8 cellular contexts compared by ENCODE assay signal in the genomic region with DNA sequence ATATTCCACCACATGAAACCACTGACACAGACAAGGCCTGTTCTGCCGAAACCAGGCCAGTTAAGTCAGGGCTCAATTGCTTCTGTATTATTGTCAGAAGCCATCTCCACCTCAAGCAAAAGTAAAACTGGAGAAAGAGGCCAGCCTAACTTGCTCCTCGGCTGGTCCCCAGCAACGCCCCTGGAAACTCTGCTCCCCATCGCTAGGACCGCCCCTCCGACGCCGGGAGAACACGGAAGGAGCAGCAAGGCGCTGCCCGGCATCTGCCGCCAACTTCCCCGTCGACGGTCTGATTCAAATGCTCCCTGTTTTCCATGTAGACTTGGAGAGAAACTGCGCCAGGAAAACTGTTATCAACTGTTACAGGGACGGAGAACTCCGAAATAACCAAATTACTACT. TPM values are rescaled to one million over a fixed set of nuclear protein-coding genes. Genes with fewer than 3 reads are reported as not detected.
DNase-seq lines count a peak whose midpoint lies in the region; ATAC-seq and TF ChIP-seq lines count a peak whose summit lies in the region.
"Not testable (repeated sequence)": the region's sequence is repeated elsewhere in the genome, so short reads cannot be mapped to it uniquely, and the experiment has no call there.

No MANE protein-coding gene starts in this region.

- H3K9me3 ChIP-seq in prostate gland, result not testable (repeated sequence)

- H3K9me3 Mint-ChIP-seq in dendritic cell treated with granulocyte-macrophage colony-stimulating factor and Interleukin-4, amounts not matched to agents 40 ng/mL and 50 ng/mL, for 4 days; immature natural killer cell: not testable (repeated sequence)

- not testable (repeated sequence) for H3K4me2 ChIP-seq in KMS-11

- not testable (repeated sequence) for H2AFZ ChIP-seq in KMS-11 (ENCODE audit: low read depth)

- DNase-seq in AG04449 (ENCODE audit: low read depth, low spot score); prostate gland (ENCODE audit: low spot score): not testable (repeated sequence)
- DNase-seq in immature natural killer cell, result peak; percentile 4 to 26 (median 22)

- H3K36me3 ChIP-seq in KMS-11 (ENCODE audit: insufficient read depth); prostate gland: not testable (repeated sequence)

- not testable (repeated sequence) for H4K20me1 ChIP-seq in KMS-11 (ENCODE audit: insufficient read depth)

- not testable (repeated sequence) for TF ChIP-seq CTCF in AG04449 (IDR thresholded peaks at IDR 0.05; ENCODE audit: insufficient read depth, low read length, missing control alignments); KMS-11 (conservative IDR thresholded peaks at IDR 0.05; ENCODE audit: low read depth, low read length); prostate gland (IDR thresholded peaks at IDR 0.05)

- peak overlapping the region; percentile 60 for H3K4me3 ChIP-seq in AG04449 (ENCODE audit: low read depth, low read length)
- not testable (repeated sequence) for H3K4me3 ChIP-seq in KMS-11 (IDR thresholded peaks at IDR 0.05; ENCODE audit: insufficient read depth, low read depth, low read length)
- H3K4me3 ChIP-seq in prostate gland, result peak overlapping the region; percentile 47 to 55

- not testable (repeated sequence) for H3K36me3 Mint-ChIP-seq in dendritic cell treated with granulocyte-macrophage colony-stimulating factor and Interleukin-4, amounts not matched to agents 40 ng/mL and 50 ng/mL, for 4 days (ENCODE audit: low read depth); immature natural killer cell

- H3K27ac ChIP-seq in KMS-11 (peak overlapping the region; percentile 56; the same call in 1 of the 2 replicates), prostate gland (peak overlapping the region; percentile 69 to 74)

- H3K27me3 Mint-ChIP-seq in dendritic cell treated with granulocyte-macrophage colony-stimulating factor and Interleukin-4, amounts not matched to agents 40 ng/mL and 50 ng/mL, for 4 days, result not testable (repeated sequence)
- H3K27me3 Mint-ChIP-seq in immature natural killer cell (ENCODE audit: low read depth in 3 of 3), result peaks cover 4 to 12% (median 5%) of the 10 kb centered on the region in 3 donors

- CTCF ChIA-PET in AG04449 (lab: Yijun Ruan, JAX), result not testable (repeated sequence)

- not testable (repeated sequence) for H3K27me3 ChIP-seq in KMS-11 (ENCODE audit: insufficient read depth, low read depth); prostate gland (replicated peaks; ENCODE audit: insufficient read depth)

- TF ChIP-seq POLR2A in prostate gland (IDR thresholded peaks at IDR 0.05), result peak; percentile 20

- POLR2A ChIA-PET in AG04449 (lab: Yijun Ruan, JAX), result not testable (repeated sequence)

- peak; percentile 67 for ATAC-seq in GM18909 (IDR thresholded peaks at IDR 0.05; ENCODE audit: poor library complexity, unreplicated experiment)
- ATAC-seq in HG02759 (IDR thresholded peaks at IDR 0.05; ENCODE audit: unreplicated experiment), result peak; percentile 67
- peak; percentile 55 to 59 for ATAC-seq in activated CD4-positive, CD25-positive, alpha-beta regulatory T cell treated with anti-CD3 and anti-CD28 coated beads, Interleukin-2, amount 50 U/mL, for 24 hours

- 0% methylated on average over 15 of the region's 18 CpGs for WGBS in prostate gland

- intact Hi-C loops in dendritic cell treated with granulocyte-macrophage colony-stimulating factor and Interleukin-4, amounts not matched to agents 40 ng/mL and 50 ng/mL, for 4 days (cut with micrococcal nuclease); prostate gland (cut with DNase I): not testable (repeated sequence)

- H3K4me3 Mint-ChIP-seq in dendritic cell treated with granulocyte-macrophage colony-stimulating factor and Interleukin-4, amounts not matched to agents 40 ng/mL and 50 ng/mL, for 4 days, result peak overlapping the region; percentile 75
- H3K4me3 Mint-ChIP-seq in immature natural killer cell, result peak overlapping the region; percentile 88 to 90 (median 90)

- peak overlapping the region; percentile 23; the same call in 1 of the 2 replicates for H3K9ac ChIP-seq in KMS-11

- H3K4me1 Mint-ChIP-seq in dendritic cell treated with granulocyte-macrophage colony-stimulating factor and Interleukin-4, amounts not matched to agents 40 ng/mL and 50 ng/mL, for 4 days (ENCODE audit: low read depth), result not testable (repeated sequence)
- peaks cover 13 to 17% of the 10 kb centered on the region in 2 donors for H3K4me1 Mint-ChIP-seq in immature natural killer cell

- H3K27ac Mint-ChIP-seq in dendritic cell treated with granulocyte-macrophage colony-stimulating factor and Interleukin-4, amounts not matched to agents 40 ng/mL and 50 ng/mL, for 4 days, result peak overlapping the region; percentile 80
- peak overlapping the region; percentile 87 to 93 (median 90) for H3K27ac Mint-ChIP-seq in immature natural killer cell

- H3K79me2 ChIP-seq in KMS-11 (ENCODE audit: insufficient read depth, low read depth), result peaks cover 25% of the 10 kb centered on the region; the same call in 1 of the 2 replicates

- not testable (repeated sequence) for H3K4me1 ChIP-seq in KMS-11 (ENCODE audit: low read depth, poor library complexity, severe bottlenecking); prostate gland (replicated peaks)

RNA-seq across cellular contexts. Expression of gene CTSV, which starts 26.3 kb away (rescaled TPM):
- polyA plus RNA-seq in immature natural killer cell, result under 1 TPM in 1 of 3 donors, not detected in 2; 0.26 TPM
- total RNA-seq in prostate gland, result 100 to 1,000 TPM in 1 of 2 donors, 1 to 10 TPM in 1; 1.3 to 277 TPM
